In genomic region chr14:81220767-81221578, GRCh38 we compare ENCODE assay signal across 1 cellular context.
TF ChIP-seq lines count a peak whose summit lies in the region.

TSS of gene GTF2A1 (minus strand) at chr14:81220959. CDS start at chr14:81220518, 441 bp downstream.

TF ChIP-seq in K562, 482 proteins besides CTCF, POLR2A, EP300 and RAD21 (continued from another document and continues in another):
- TF ChIP-seq ARID4B (CRISPR knock-in tag; IDR thresholded peaks at IDR 0.05) (peak; percentile 74), MEIS2 (IDR thresholded peaks at IDR 0.05; ENCODE audit: partially characterized antibody) (peak; percentile 15), PHF8 (IDR thresholded peaks at IDR 0.05; ENCODE audit: borderline replicate concordance, low read length) (peak; percentile 66; the same call in 1 of the 2 replicates), MAZ (CRISPR knock-in tag; conservative IDR thresholded peaks at IDR 0.05 in 1 of 2, IDR thresholded peaks at IDR 0.05 in 1 of 2) (peak in 1 of 2 experiments; percentile 78; a peak in 3 of 4 replicates), SPI1 (IDR thresholded peaks at IDR 0.05; ENCODE audit: borderline replicate concordance, low read depth, low read length) (no peak), VEZF1 (CRISPR knock-in tag; IDR thresholded peaks at IDR 0.05) (peak; percentile 97), HDGF (IDR thresholded peaks at IDR 0.05) (no peak), TOE1 (IDR thresholded peaks at IDR 0.05; ENCODE audit: borderline replicate concordance) (peak; percentile 98), TOE1 (CRISPR knock-in tag; IDR thresholded peaks at IDR 0.05; ENCODE audit: borderline replicate concordance, low read depth) (no peak), ZNF232 (CRISPR knock-in tag; IDR thresholded peaks at IDR 0.05) (no peak; the same call in 1 of the 2 replicates), CC2D1A (IDR thresholded peaks at IDR 0.05) (peak; percentile 64; the same call in 1 of the 2 replicates), FOXP4 (CRISPR knock-in tag; IDR thresholded peaks at IDR 0.05; ENCODE audit: borderline replicate concordance) (no peak; the same call in 1 of the 2 replicates), ZSCAN29 (IDR thresholded peaks at IDR 0.05) (no peak), C11orf30 (IDR thresholded peaks at IDR 0.05; ENCODE audit: low read depth) (peak; percentile 90), PATZ1 (CRISPR knock-in tag; IDR thresholded peaks at IDR 0.05; ENCODE audit: borderline replicate concordance) (no peak), HES1 (IDR thresholded peaks at IDR 0.05; ENCODE audit: low read depth) (peak; percentile 80), PPARD (CRISPR knock-in tag; IDR thresholded peaks at IDR 0.05) (no peak), DPF2 (IDR thresholded peaks at IDR 0.05) (peak; percentile 9; the same call in 1 of the 2 replicates), NR2C1 (IDR thresholded peaks at IDR 0.05) (no peak; the same call in 1 of the 2 replicates), NR2C1 (tag; IDR thresholded peaks at IDR 0.05) (no peak), ZNF436 (CRISPR knock-in tag; IDR thresholded peaks at IDR 0.05) (no peak), ETV5 (CRISPR knock-in tag; IDR thresholded peaks at IDR 0.05; ENCODE audit: low read depth) (peak; percentile 96), CHAMP1 (IDR thresholded peaks at IDR 0.05) (no peak), CBFA2T3 (IDR thresholded peaks at IDR 0.05) (no peak), TAF1 (IDR thresholded peaks at IDR 0.05; ENCODE audit: control insufficient read depth, extremely low read depth, insufficient read depth, low read length, severe bottlenecking) (peak; percentile 91), ZNF143 (CRISPR knock-in tag; IDR thresholded peaks at IDR 0.05) (no peak), L3MBTL2 (IDR thresholded peaks at IDR 0.05) (peak; percentile 96), KAT7 (CRISPR knock-in tag; IDR thresholded peaks at IDR 0.05; ENCODE audit: borderline replicate concordance) (no peak), ZNF445 (CRISPR knock-in tag; IDR thresholded peaks at IDR 0.05; ENCODE audit: low read depth) (no peak), MAFG (tag; conservative IDR thresholded peaks at IDR 0.05) (peak; percentile 85), EP400 (IDR thresholded peaks at IDR 0.05) (peak; percentile 98), TAF9B (IDR thresholded peaks at IDR 0.05; ENCODE audit: partially characterized antibody) (peak; percentile 65), AFF1 (IDR thresholded peaks at IDR 0.05; ENCODE audit: low read depth in 1 of 2, partially characterized antibody in 2 of 2) (peak; percentile 17 to 65), NKRF (IDR thresholded peaks at IDR 0.05; ENCODE audit: borderline replicate concordance) (peak; percentile 85), BRF2 (IDR thresholded peaks at IDR 0.05; ENCODE audit: borderline replicate concordance, insufficient read depth, insufficient read length) (no peak), ZZZ3 (IDR thresholded peaks at IDR 0.05) (no peak), CXXC5 (CRISPR knock-in tag; IDR thresholded peaks at IDR 0.05) (peak; percentile 94), PYGO2 (tag; IDR thresholded peaks at IDR 0.05) (no peak), CHD1 (IDR thresholded peaks at IDR 0.05; ENCODE audit: low read length) (no peak), ZEB2 (IDR thresholded peaks at IDR 0.05) (0 out of 2 replicates have a peak, but pooled peaks have one; percentile 13), CREM (IDR thresholded peaks at IDR 0.05; ENCODE audit: low read depth) (peak; percentile 30)
